22 cellular contexts compared by ENCODE assay signal in genomic region chr3:41431386-41431785, GRCh38.
DNase-seq lines count a peak whose midpoint lies in the region; ATAC-seq, FAIRE-seq and TF ChIP-seq lines count a peak whose summit lies in the region.
"Had no signal": no experiment of that assay in that cellular context is flagged by ENCODE, and none has a peak within 500 bp of the region (broad histone marks: within the 10 kb centered on the region; RNA-seq: fewer than 3 reads in every experiment).

No MANE protein-coding gene starts in this region.

- no peak for FAIRE-seq in astrocyte (lab: Jason Lieb, UNC)
- FAIRE-seq: A204.1, GM12878, H1, HTR-8/SVneo, K562 had no signal

- H3K79me2 ChIP-seq in astrocyte (ENCODE audit: insufficient read depth, low read length) (no peaks in the 10 kb centered on the region), Karpas-422 (ENCODE audit: low read length) (no peaks in the 10 kb centered on the region)

- H3K4me2 ChIP-seq in astrocyte (ENCODE audit: low read length) (no peak overlapping the region), Karpas-422 (ENCODE audit: low read depth, low read length, poor library complexity, severe bottlenecking) (no peak overlapping the region)

- H3K36me3 ChIP-seq in astrocyte (ENCODE audit: insufficient read depth, low read length) = no peaks in the 10 kb centered on the region
- no peaks in the 10 kb centered on the region for H3K36me3 ChIP-seq in kidney epithelial cell (ENCODE audit: control insufficient read depth, insufficient read depth, low read length)
- H3K36me3 ChIP-seq in Karpas-422 (ENCODE audit: insufficient read depth, low read length) = no peaks in the 10 kb centered on the region

- peak; percentile 1 for DNase-seq in HT1080 (ENCODE audit: low read depth)
- DNase-seq in astrocyte (ENCODE audit: low read depth) = peak; percentile 2
- peak; percentile 62 for DNase-seq in kidney epithelial cell (ENCODE audit: low read depth)
- DNase-seq in retinal pigment epithelial cell (ENCODE audit: low read depth) = peak; percentile 27
- DNase-seq in NCI-H1048 (lab: John Stamatoyannopoulos, UW) = no peak
- DNase-seq in Karpas-422 = no peak
- DNase-seq: AML-193; Caco-2; CD4-positive, alpha-beta T cell; DND-41; EL; H9; IMR-90 had no signal

- H3K4me3 Mint-ChIP-seq in astrocyte (ENCODE audit: unreplicated experiment) = no peak overlapping the region
- H3K4me3 Mint-ChIP-seq: CD4-positive, alpha-beta T cell; H9 had no signal

- no peaks in the 10 kb centered on the region for H3K4me1 ChIP-seq in astrocyte (ENCODE audit: insufficient read depth, low read length)
- H3K4me1 ChIP-seq in Karpas-422 (ENCODE audit: low read length) = no peaks in the 10 kb centered on the region
- H3K4me1 ChIP-seq: Caco-2 had no signal

- H4K20me1 ChIP-seq in astrocyte (ENCODE audit: insufficient read depth, low read length) (no peaks in the 10 kb centered on the region), Karpas-422 (ENCODE audit: insufficient read depth, low read depth, low read length) (no peaks in the 10 kb centered on the region)

- peaks cover 11% of the 10 kb centered on the region for H3K9me3 Mint-ChIP-seq in astrocyte (ENCODE audit: unreplicated experiment)
- H3K9me3 Mint-ChIP-seq: CD4-positive, alpha-beta T cell had no signal

- H3K9me2 ChIP-seq in Karpas-422 (replicated peaks; ENCODE audit: insufficient read depth, low read length) = no peaks in the 10 kb centered on the region

- H3K4me3 ChIP-seq in astrocyte (ENCODE audit: insufficient read depth, low read depth, low read length) (no peak overlapping the region), kidney epithelial cell (ENCODE audit: low read depth, low read length) (no peak overlapping the region), retinal pigment epithelial cell (ENCODE audit: low read length) (no peak overlapping the region), Karpas-422 (ENCODE audit: low read length) (no peak overlapping the region)
- H3K4me3 ChIP-seq: GM12878, K562 had no signal

- H3K9ac ChIP-seq in astrocyte (ENCODE audit: low read length) (no peak overlapping the region), Karpas-422 (ENCODE audit: low read length) (no peak overlapping the region)

- H3K27me3 Mint-ChIP-seq in astrocyte (ENCODE audit: low read depth, unreplicated experiment) = no peaks in the 10 kb centered on the region
- H3K27me3 Mint-ChIP-seq: CD4-positive, alpha-beta T cell had no signal

- H3K4me1 Mint-ChIP-seq in astrocyte (ENCODE audit: low read depth, unreplicated experiment) = no peaks in the 10 kb centered on the region

- H3K27ac ChIP-seq in astrocyte (ENCODE audit: low read depth, low read length) (no peak overlapping the region), Karpas-422 (ENCODE audit: low read length) (no peak overlapping the region)
- H3K27ac ChIP-seq: C4-2B, HL-60 had no signal

- H3K27ac Mint-ChIP-seq in astrocyte (ENCODE audit: unreplicated experiment) = no peak overlapping the region
- H3K27ac Mint-ChIP-seq: CD4-positive, alpha-beta T cell had no signal

- ATAC-seq in HG03571 (IDR thresholded peaks at IDR 0.05; ENCODE audit: unreplicated experiment) (no peak), HG03520 (IDR thresholded peaks at IDR 0.05; ENCODE audit: unreplicated experiment) (no peak)
- ATAC-seq: GM12878, K562 had no signal

- H2AFZ ChIP-seq in astrocyte (ENCODE audit: low read depth, low read length) (no peak overlapping the region), Karpas-422 (ENCODE audit: low read length) (no peak overlapping the region)

- H3K9me3 ChIP-seq in astrocyte (ENCODE audit: insufficient read depth, low read depth, low read length) (no peaks in the 10 kb centered on the region), Karpas-422 (ENCODE audit: low read length) (no peaks in the 10 kb centered on the region)
- H3K9me3 ChIP-seq: Caco-2 had no signal

- no peaks in the 10 kb centered on the region for H3K27me3 ChIP-seq in astrocyte (ENCODE audit: insufficient read depth, low read length)
- H3K27me3 ChIP-seq in kidney epithelial cell (ENCODE audit: control insufficient read depth, insufficient read depth, low read length) = no peaks in the 10 kb centered on the region
- no peaks in the 10 kb centered on the region for H3K27me3 ChIP-seq in Karpas-422 (ENCODE audit: low read length)

- peaks cover 3% of the 10 kb centered on the region for H3K36me3 Mint-ChIP-seq in astrocyte (ENCODE audit: low read depth, unreplicated experiment)

- TF ChIP-seq CTCF in astrocyte (IDR thresholded peaks at IDR 0.05; ENCODE audit: insufficient read depth, low read depth, low read length) (no peak), kidney epithelial cell (IDR thresholded peaks at IDR 0.05; ENCODE audit: insufficient read depth, low read length, poor library complexity, severe bottlenecking) (no peak), retinal pigment epithelial cell (conservative IDR thresholded peaks at IDR 0.05; ENCODE audit: low read depth, low read length) (no peak)

Comparison
In these comparisons a context has a peak if more than half of its experiments do, and no peak if none do; other contexts are left out.
1. DNase-seq: peak in HT1080 (single experiment), astrocyte (single experiment), kidney epithelial cell (single experiment) and retinal pigment epithelial cell (single experiment); none in NCI-H1048 (single experiment) and Karpas-422 (single experiment).